10 cellular contexts compared by ENCODE assay signal in genomic region chr2:67797801-67798535, GRCh38.
DNase-seq lines count a peak whose midpoint lies in the region; ATAC-seq, FAIRE-seq and TF ChIP-seq lines count a peak whose summit lies in the region.
"Had no signal": no experiment of that assay in that cellular context is flagged by ENCODE, and none has a peak within 500 bp of the region (broad histone marks: within the 10 kb centered on the region; RNA-seq: fewer than 3 reads in every experiment).

No MANE protein-coding gene starts in this region.

- 90% methylated on average over 7 of the region's 7 CpGs; no CpG with 5 or more reads in 1 of the 2 experiments for WGBS in H1 (ENCODE audit: extremely low coverage in 1 of 2, insufficient coverage in 1 of 2, insufficient read length in 1 of 2, insufficient replicate concordance in 2 of 2, low coverage in 1 of 2, low lambda C conversion rate in 2 of 2, missing lambda C conversion rate in 1 of 2), 2 experiments
- WGBS in pancreas, 2 donors = 29 to 33% methylated on average over 7 of the region's 7 CpGs

- no peak overlapping the region for H3K14ac ChIP-seq in H1 (ENCODE audit: insufficient read length)

- no peaks in the 10 kb centered on the region for H3K9me3 Mint-ChIP-seq in activated naive CD4-positive, alpha-beta T cell treated with anti-CD3 and anti-CD28 coated beads, Interleukin-2, amount 50 U/mL, for 72 hours

- H3K23me2 ChIP-seq in H1 (ENCODE audit: low read depth, low read length) = no peaks in the 10 kb centered on the region; the same call in 1 of the 2 replicates

- H2AK5ac ChIP-seq in H1 (ENCODE audit: low read depth, low read length) = no peak overlapping the region

- H3K23ac ChIP-seq in H1 (ENCODE audit: insufficient read length) = no peak overlapping the region

- ATAC-seq in pancreas = peak; percentile 36 to 58 (median 44)
- ATAC-seq in GM21367 (IDR thresholded peaks at IDR 0.05; ENCODE audit: unreplicated experiment) = no peak
- ATAC-seq in activated naive CD4-positive, alpha-beta T cell treated with anti-CD3 and anti-CD28 coated beads, Interleukin-2, amount 50 U/mL, for 72 hours = no peak
- no peak for ATAC-seq in HG03039 (IDR thresholded peaks at IDR 0.05; ENCODE audit: unreplicated experiment)
- ATAC-seq in GM19023 (IDR thresholded peaks at IDR 0.05; ENCODE audit: unreplicated experiment) = no peak

- H3K79me1 ChIP-seq in H1 (ENCODE audit: low read depth, low read length) = no peaks in the 10 kb centered on the region

- H3K4me2 ChIP-seq in H1 (ENCODE audit: insufficient read depth in 1 of 2, low read depth in 2 of 2, low read length in 2 of 2) = no peak overlapping the region

- H3K27ac Mint-ChIP-seq in activated naive CD4-positive, alpha-beta T cell treated with anti-CD3 and anti-CD28 coated beads, Interleukin-2, amount 50 U/mL, for 72 hours = no peak overlapping the region

- TF ChIP-seq POLR2A in H1 (IDR thresholded peaks at IDR 0.05; ENCODE audit: control extremely low read depth in 1 of 2, low read depth in 2 of 2, low read length in 2 of 2) = no peak

- no peak overlapping the region for H2BK120ac ChIP-seq in H1 (replicated peaks; ENCODE audit: low read depth, low read length)

- H3K9ac ChIP-seq in H1 (replicated peaks in 1 of 4; ENCODE audit: extremely low read depth in 1 of 4, low read depth in 3 of 4, low read length in 3 of 4) = no peak overlapping the region

- no peak for TF ChIP-seq CTCF in HEK293 (tag by site-specific recombination; IDR thresholded peaks at IDR 0.05)
- TF ChIP-seq CTCF in H1 (IDR thresholded peaks at IDR 0.05; ENCODE audit: control extremely low read depth in 1 of 3, insufficient read depth in 1 of 3, low read depth in 1 of 3, low read length in 3 of 3) = no peak
- no peak for TF ChIP-seq CTCF in pancreas (IDR thresholded peaks at IDR 0.05)

- no peak overlapping the region for H4K91ac ChIP-seq in H1 (replicated peaks; ENCODE audit: insufficient read length, low read length)

- H3K56ac ChIP-seq in H1 (replicated peaks; ENCODE audit: insufficient read length, low read depth, low read length) = no peak overlapping the region

- no peak overlapping the region for H4K8ac ChIP-seq in H1 (ENCODE audit: extremely low read depth, insufficient read depth, low read length)

- TF ChIP-seq RAD21 in H1 (IDR thresholded peaks at IDR 0.05 in 1 of 2, conservative IDR thresholded peaks at IDR 0.05 in 1 of 2; ENCODE audit: low read depth in 2 of 2, low read length in 2 of 2) = no peak

- peak; percentile 44 for DNase-seq in NCI-H510A treated with DMSO at 0.1 percent for 48 hours (lab: John Stamatoyannopoulos, UW)
- DNase-seq in H1 (ENCODE audit: low read depth in 1 of 2, low spot score in 2 of 2) = no peak
- peak in 3 of 6 donors; percentile 28 to 48 (median 41) for DNase-seq in pancreas
- no peak for DNase-seq in activated naive CD4-positive, alpha-beta T cell treated with anti-CD3 and anti-CD28 coated beads, Interleukin-2, amount 50 U/mL, for 72 hours (ENCODE audit: low spot score in 2 of 2)
- DNase-seq: NK-92 treated with Interleukin-12 subunit alpha and Interleukin-12 subunit beta, amount 100 ng/mL, for 24 hours had no signal

- H2AFZ ChIP-seq in H1 (ENCODE audit: low read length) = peak overlapping the region; percentile 26; the same call in 1 of the 2 replicates

- H3K4me1 ChIP-seq in HEK293 (ENCODE audit: control insufficient read depth, insufficient read depth, low read length) (peaks cover 6% of the 10 kb centered on the region; the same call in 1 of the 2 replicates), H1 (replicated peaks in 1 of 4; ENCODE audit: control insufficient read depth in 3 of 4, insufficient read depth in 4 of 4, low read length in 3 of 4) (peaks cover 0 to 4% (median 0%) of the 10 kb centered on the region in 4 experiments; a peak in 1 of 7 replicates), pancreas (peaks cover 28 to 53% (median 38%) of the 10 kb centered on the region in 3 donors)

- CTCF ChIA-PET in HEK293 (lab: Yijun Ruan, JAX) = no interaction called here
- CTCF ChIA-PET in H1 (lab: Charles Lee; ENCODE audit: partially characterized antibody) = no interaction called here

- H3K36me3 ChIP-seq in HEK293 (ENCODE audit: control insufficient read depth in 2 of 2, insufficient read depth in 1 of 2, low read length in 2 of 2) = no peaks in the 10 kb centered on the region
- no peaks in the 10 kb centered on the region for H3K36me3 ChIP-seq in H1 (ENCODE audit: control insufficient read depth in 2 of 4, insufficient read depth in 4 of 4, low read length in 3 of 4)
- H3K36me3 ChIP-seq in pancreas = no peaks in the 10 kb centered on the region

- no peak overlapping the region for H4K5ac ChIP-seq in H1 (ENCODE audit: insufficient read length, low read depth, low read length)

- no peak overlapping the region for H2BK5ac ChIP-seq in H1 (ENCODE audit: low read depth, low read length)

- H2BK15ac ChIP-seq in H1 (ENCODE audit: low read length) = no peak overlapping the region

- POLR2A ChIA-PET in HEK293 (lab: Yijun Ruan, JAX) = no interaction called here
- POLR2A ChIA-PET in H1 (lab: Charles Lee; ENCODE audit: partially characterized antibody) = no interaction called here

- no peak overlapping the region for H3K4me3 ChIP-seq in HEK293 (ENCODE audit: low read depth, low read length)
- no peak overlapping the region for H3K4me3 ChIP-seq in H1 (ENCODE audit: extremely low read depth in 1 of 4, insufficient read depth in 2 of 4, low read depth in 3 of 4, low read length in 4 of 4)
- no peak overlapping the region for H3K4me3 ChIP-seq in pancreas

- no peak overlapping the region for H3K18ac ChIP-seq in H1 (ENCODE audit: extremely low read depth, low read length)

- no peaks in the 10 kb centered on the region for H3K79me2 ChIP-seq in H1 (ENCODE audit: control insufficient read depth in 1 of 2, insufficient read depth in 2 of 2, low read length in 2 of 2)

- H3K36me3 Mint-ChIP-seq in activated naive CD4-positive, alpha-beta T cell treated with anti-CD3 and anti-CD28 coated beads, Interleukin-2, amount 50 U/mL, for 72 hours = no peaks in the 10 kb centered on the region

- H2BK20ac ChIP-seq in H1 (ENCODE audit: low read length) = no peak overlapping the region

- H3K9me3 ChIP-seq in HEK293 (ENCODE audit: control insufficient read depth, insufficient read depth, low read depth, low read length) = no peaks in the 10 kb centered on the region
- H3K9me3 ChIP-seq in H1 (ENCODE audit: insufficient read depth in 2 of 2, low read depth in 1 of 2, low read length in 1 of 2) = no peaks in the 10 kb centered on the region
- H3K9me3 ChIP-seq in pancreas = no peaks in the 10 kb centered on the region

- no peaks in the 10 kb centered on the region for H4K20me1 ChIP-seq in H1 (replicated peaks in 1 of 2; ENCODE audit: control insufficient read depth in 1 of 2, insufficient read depth in 2 of 2, low read length in 2 of 2)

- TF ChIP-seq EP300 in H1 (IDR thresholded peaks at IDR 0.05; ENCODE audit: borderline replicate concordance in 1 of 2, low read depth in 2 of 2, low read length in 2 of 2) = no peak

- H2BK12ac ChIP-seq in H1 (ENCODE audit: low read depth, low read length) = no peak overlapping the region

- intact Hi-C loops in pancreas (cut with DNase I) = no loop called here

- no peak overlapping the region for H3K4ac ChIP-seq in H1 (replicated peaks; ENCODE audit: insufficient read length, low read depth, low read length)

- FAIRE-seq in H1 (lab: Jason Lieb, UNC) (no peak), pancreas (lab: Jason Lieb, UNC) (no peak)
- FAIRE-seq: colon had no signal

- no peaks in the 10 kb centered on the region for H3K27me3 ChIP-seq in H1 (replicated peaks in 1 of 4; ENCODE audit: control insufficient read depth in 3 of 4, extremely low read depth in 1 of 4, insufficient read depth in 3 of 4, low read length in 3 of 4)
- H3K27me3 ChIP-seq in pancreas = no peaks in the 10 kb centered on the region

- no peak overlapping the region for H3K27ac ChIP-seq in HEK293 (ENCODE audit: extremely low read depth, low read depth, low read length)
- no peak overlapping the region for H3K27ac ChIP-seq in H1 (ENCODE audit: low read depth, low read length)
- H3K27ac ChIP-seq in pancreas = peak overlapping the region in 3 of 4 donors; percentile 5 to 74 (median 52)

TF ChIP-seq in HEK293, 187 proteins besides CTCF, POLR2A, EP300 and RAD21 (continues in another document):
- no peak for TF ChIP-seq ZNF529 (tag by site-specific recombination; IDR thresholded peaks at IDR 0.05; ENCODE audit: insufficient replicate concordance)
- 0 out of 2 replicates have a peak, but pooled peaks have one; percentile 31 for TF ChIP-seq ZNF350 (tag by site-specific recombination; IDR thresholded peaks at IDR 0.05)
- no peak for TF ChIP-seq MZF1 (tag by site-specific recombination; IDR thresholded peaks at IDR 0.05; ENCODE audit: borderline replicate concordance)
- no peak for TF ChIP-seq ZXDB (tag by site-specific recombination; IDR thresholded peaks at IDR 0.05)

Comparison
In these comparisons a context has a peak if more than half of its experiments do, and no peak if none do; other contexts are left out.
1. H3K27ac ChIP-seq: peak in pancreas (3 of 4); none in HEK293 (single experiment) and H1 (single experiment).
2. ATAC-seq: peak in pancreas (4 of 4); none in GM21367 (single experiment), activated naive CD4-positive, alpha-beta T cell treated with anti-CD3 and anti-CD28 coated beads, Interleukin-2, amount 50 U/mL, for 72 hours (0 of 2), HG03039 (single experiment) and GM19023 (single experiment).